Comparison of ENCODE assay signal across 1 cellular context in the genomic region with DNA sequence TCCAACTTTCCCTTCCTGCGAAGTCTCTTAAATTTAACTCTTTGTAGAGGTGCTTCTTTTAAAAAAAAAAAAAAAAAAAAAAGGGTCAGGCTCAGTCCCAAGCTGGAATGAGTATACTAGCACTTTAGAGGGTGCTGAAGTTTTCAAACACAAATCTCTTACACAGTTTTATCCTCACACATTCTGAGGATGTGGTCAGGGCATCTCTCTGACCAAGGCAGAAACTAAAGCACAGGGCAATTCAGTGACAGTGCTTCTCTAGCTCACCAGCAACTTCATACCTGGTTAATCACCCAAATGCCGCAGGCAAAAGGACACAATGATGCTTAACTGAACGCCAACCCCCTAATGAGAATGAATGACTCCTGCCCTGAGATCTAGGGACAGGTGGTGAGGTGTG.
TF ChIP-seq lines count a peak whose summit lies in the region.

No MANE protein-coding gene starts in this region.

TF ChIP-seq in GM23338, 12 proteins besides CTCF, POLR2A, EP300 and RAD21 (continued from another document):
- TF ChIP-seq, protein P1, sequence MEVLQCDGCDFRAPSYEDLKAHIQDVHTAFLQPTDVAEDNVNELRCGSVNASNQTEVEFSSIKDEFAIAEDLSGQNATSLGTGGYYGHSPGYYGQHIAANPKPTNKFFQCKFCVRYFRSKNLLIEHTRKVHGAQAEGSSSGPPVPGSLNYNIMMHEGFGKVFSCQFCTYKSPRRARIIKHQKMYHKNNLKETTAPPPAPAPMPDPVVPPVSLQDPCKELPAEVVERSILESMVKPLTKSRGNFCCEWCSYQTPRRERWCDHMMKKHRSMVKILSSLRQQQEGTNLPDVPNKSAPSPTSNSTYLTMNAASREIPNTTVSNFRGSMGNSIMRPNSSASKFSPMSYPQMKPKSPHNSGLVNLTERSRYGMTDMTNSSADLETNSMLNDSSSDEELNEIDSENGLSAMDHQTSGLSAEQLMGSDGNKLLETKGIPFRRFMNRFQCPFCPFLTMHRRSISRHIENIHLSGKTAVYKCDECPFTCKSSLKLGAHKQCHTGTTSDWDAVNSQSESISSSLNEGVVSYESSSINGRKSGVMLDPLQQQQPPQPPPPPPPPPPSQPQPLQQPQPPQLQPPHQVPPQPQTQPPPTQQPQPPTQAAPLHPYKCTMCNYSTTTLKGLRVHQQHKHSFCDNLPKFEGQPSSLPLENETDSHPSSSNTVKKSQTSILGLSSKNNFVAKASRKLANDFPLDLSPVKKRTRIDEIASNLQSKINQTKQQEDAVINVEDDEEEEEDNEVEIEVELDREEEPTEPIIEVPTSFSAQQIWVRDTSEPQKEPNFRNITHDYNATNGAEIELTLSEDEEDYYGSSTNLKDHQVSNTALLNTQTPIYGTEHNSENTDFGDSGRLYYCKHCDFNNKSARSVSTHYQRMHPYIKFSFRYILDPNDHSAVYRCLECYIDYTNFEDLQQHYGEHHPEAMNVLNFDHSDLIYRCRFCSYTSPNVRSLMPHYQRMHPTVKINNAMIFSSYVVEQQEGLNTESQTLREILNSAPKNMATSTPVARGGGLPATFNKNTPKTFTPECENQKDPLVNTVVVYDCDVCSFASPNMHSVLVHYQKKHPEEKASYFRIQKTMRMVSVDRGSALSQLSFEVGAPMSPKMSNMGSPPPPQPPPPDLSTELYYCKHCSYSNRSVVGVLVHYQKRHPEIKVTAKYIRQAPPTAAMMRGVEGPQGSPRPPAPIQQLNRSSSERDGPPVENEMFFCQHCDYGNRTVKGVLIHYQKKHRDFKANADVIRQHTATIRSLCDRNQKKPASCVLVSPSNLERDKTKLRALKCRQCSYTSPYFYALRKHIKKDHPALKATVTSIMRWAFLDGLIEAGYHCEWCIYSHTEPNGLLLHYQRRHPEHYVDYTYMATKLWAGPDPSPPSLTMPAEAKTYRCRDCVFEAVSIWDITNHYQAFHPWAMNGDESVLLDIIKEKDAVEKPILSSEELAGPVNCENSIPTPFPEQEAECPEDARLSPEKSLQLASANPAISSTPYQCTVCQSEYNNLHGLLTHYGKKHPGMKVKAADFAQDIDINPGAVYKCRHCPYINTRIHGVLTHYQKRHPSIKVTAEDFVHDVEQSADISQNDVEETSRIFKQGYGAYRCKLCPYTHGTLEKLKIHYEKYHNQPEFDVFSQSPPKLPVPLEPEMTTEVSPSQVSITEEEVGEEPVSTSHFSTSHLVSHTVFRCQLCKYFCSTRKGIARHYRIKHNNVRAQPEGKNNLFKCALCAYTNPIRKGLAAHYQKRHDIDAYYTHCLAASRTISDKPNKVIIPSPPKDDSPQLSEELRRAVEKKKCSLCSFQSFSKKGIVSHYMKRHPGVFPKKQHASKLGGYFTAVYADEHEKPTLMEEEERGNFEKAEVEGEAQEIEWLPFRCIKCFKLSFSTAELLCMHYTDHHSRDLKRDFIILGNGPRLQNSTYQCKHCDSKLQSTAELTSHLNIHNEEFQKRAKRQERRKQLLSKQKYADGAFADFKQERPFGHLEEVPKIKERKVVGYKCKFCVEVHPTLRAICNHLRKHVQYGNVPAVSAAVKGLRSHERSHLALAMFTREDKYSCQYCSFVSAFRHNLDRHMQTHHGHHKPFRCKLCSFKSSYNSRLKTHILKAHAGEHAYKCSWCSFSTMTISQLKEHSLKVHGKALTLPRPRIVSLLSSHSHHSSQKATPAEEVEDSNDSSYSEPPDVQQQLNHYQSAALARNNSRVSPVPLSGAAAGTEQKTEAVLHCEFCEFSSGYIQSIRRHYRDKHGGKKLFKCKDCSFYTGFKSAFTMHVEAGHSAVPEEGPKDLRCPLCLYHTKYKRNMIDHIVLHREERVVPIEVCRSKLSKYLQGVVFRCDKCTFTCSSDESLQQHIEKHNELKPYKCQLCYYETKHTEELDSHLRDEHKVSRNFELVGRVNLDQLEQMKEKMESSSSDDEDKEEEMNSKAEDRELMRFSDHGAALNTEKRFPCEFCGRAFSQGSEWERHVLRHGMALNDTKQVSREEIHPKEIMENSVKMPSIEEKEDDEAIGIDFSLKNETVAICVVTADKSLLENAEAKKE (CRISPR knock-in tag; IDR thresholded peaks at IDR 0.05), result no peak
- no peak for TF ChIP-seq ZNF114 (CRISPR knock-in tag; IDR thresholded peaks at IDR 0.05)
- TF ChIP-seq CREB1 (CRISPR knock-in tag; IDR thresholded peaks at IDR 0.05; ENCODE audit: low read depth), result no peak
- TF ChIP-seq, protein P2, sequence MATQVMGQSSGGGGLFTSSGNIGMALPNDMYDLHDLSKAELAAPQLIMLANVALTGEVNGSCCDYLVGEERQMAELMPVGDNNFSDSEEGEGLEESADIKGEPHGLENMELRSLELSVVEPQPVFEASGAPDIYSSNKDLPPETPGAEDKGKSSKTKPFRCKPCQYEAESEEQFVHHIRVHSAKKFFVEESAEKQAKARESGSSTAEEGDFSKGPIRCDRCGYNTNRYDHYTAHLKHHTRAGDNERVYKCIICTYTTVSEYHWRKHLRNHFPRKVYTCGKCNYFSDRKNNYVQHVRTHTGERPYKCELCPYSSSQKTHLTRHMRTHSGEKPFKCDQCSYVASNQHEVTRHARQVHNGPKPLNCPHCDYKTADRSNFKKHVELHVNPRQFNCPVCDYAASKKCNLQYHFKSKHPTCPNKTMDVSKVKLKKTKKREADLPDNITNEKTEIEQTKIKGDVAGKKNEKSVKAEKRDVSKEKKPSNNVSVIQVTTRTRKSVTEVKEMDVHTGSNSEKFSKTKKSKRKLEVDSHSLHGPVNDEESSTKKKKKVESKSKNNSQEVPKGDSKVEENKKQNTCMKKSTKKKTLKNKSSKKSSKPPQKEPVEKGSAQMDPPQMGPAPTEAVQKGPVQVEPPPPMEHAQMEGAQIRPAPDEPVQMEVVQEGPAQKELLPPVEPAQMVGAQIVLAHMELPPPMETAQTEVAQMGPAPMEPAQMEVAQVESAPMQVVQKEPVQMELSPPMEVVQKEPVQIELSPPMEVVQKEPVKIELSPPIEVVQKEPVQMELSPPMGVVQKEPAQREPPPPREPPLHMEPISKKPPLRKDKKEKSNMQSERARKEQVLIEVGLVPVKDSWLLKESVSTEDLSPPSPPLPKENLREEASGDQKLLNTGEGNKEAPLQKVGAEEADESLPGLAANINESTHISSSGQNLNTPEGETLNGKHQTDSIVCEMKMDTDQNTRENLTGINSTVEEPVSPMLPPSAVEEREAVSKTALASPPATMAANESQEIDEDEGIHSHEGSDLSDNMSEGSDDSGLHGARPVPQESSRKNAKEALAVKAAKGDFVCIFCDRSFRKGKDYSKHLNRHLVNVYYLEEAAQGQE (IDR thresholded peaks at IDR 0.05; ENCODE audit: unreplicated experiment), result no peak
